In the genomic region with DNA sequence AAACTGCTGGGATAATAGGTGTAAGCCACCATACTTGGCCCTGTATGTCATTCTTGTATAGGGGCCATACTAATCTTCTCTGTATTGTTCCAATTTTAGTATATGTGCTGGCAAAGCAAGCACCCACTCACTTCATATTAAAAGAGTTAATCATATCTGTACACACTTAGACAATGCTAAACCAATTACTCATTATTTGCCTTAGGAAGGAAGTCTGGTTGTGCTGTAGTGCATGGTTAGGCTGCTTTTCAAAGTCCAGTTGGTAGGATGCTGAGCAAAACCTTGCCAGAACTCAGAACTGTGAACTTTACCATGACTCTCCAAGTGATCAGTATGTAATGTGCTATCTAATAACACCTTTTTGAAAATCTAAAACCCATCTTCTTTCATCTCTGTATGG, we compare ENCODE assay signal across 26 cellular contexts.
DNase-seq lines count a peak whose midpoint lies in the region; ATAC-seq, FAIRE-seq and TF ChIP-seq lines count a peak whose summit lies in the region.
"Had no signal": no experiment of that assay in that cellular context is flagged by ENCODE, and none has a peak within 500 bp of the region (broad histone marks: within the 10 kb centered on the region; RNA-seq: fewer than 3 reads in every experiment).

No MANE protein-coding gene starts in this region.

- H3K27me3 Mint-ChIP-seq in CD8-positive, alpha-beta memory T cell = peaks cover 9 to 39% of the 10 kb centered on the region in 2 donors

- DNase-seq in ELR (ENCODE audit: low read depth) (peak; percentile 74), NCI-H69 (lab: John Stamatoyannopoulos, UW) (peak; percentile 32), endothelial cell of umbilical vein (ENCODE audit: low read depth, low spot score) (peak; percentile 84), lung microvascular endothelial cell (ENCODE audit: low read depth in 2 of 2) (peak; percentile 2 to 61), DMS153 treated with DMSO at 0.1 percent for 48 hours (lab: John Stamatoyannopoulos, UW; ENCODE audit: unreplicated experiment) (no peak), NCI-H187 (lab: John Stamatoyannopoulos, UW) (no peak)
- no peak for DNase-seq in CD8-positive, alpha-beta memory T cell
- DNase-seq: activated CD4-positive, alpha-beta T cell treated with anti-CD3 and anti-CD28 coated beads for 4 hours; activated effector memory CD4-positive, alpha-beta T cell treated with anti-CD3 and anti-CD28 coated beads, Interleukin-2, amount 50 U/mL, for 16 hours; amniotic stem cell; cerebellar nuclear complex; effector memory CD8-positive, alpha-beta T cell; GF-D8; H9; MM.1S; NCI-H1694; NCI-H345; nephron progenitor cell; posterior cingulate gyrus; small intestine; stimulated activated CD4-positive, alpha-beta T cell treated with anti-CD3 and anti-CD28 coated beads, Interleukin-4, amount 100 ng/mL, for 1 hour; stomach; SW 1271; upper lobe of left lung had no signal

- no TSS peak for BruUV-seq in endothelial cell of umbilical vein (replicated peaks; lab: Mats Ljungman, UMichigan)

- TF ChIP-seq POLR2A in endothelial cell of umbilical vein (IDR thresholded peaks at IDR 0.05; ENCODE audit: low read depth, low read length) = no peak

- no peaks in the 10 kb centered on the region for H3K9me1 ChIP-seq in endothelial cell of umbilical vein (replicated peaks; ENCODE audit: control insufficient read depth, extremely low read depth, insufficient read depth, low read length)

- H3K4me3 ChIP-seq in endothelial cell of umbilical vein (replicated peaks in 1 of 3; ENCODE audit: insufficient read depth in 1 of 3, low read depth in 1 of 3, low read length in 3 of 3) = no peak overlapping the region
- H3K4me3 ChIP-seq in CD8-positive, alpha-beta memory T cell (ENCODE audit: low read length) = no peak overlapping the region
- H3K4me3 ChIP-seq: stomach, upper lobe of left lung had no signal

- intact Hi-C loops in endothelial cell of umbilical vein (cut with micrococcal nuclease) = no loop called here

- H3K4me2 ChIP-seq in endothelial cell of umbilical vein (ENCODE audit: insufficient read depth, low read length) = no peak overlapping the region

- H3K27ac ChIP-seq in endothelial cell of umbilical vein (ENCODE audit: insufficient read depth, low read depth, low read length) = peak overlapping the region; percentile 78
- H3K27ac ChIP-seq in CD8-positive, alpha-beta memory T cell (ENCODE audit: low read depth, low read length) = no peak overlapping the region
- H3K27ac ChIP-seq: stomach, upper lobe of left lung had no signal

- TF ChIP-seq CTCF in endothelial cell of umbilical vein (IDR thresholded peaks at IDR 0.05; ENCODE audit: extremely low read depth in 1 of 2, insufficient read depth in 1 of 2, low read depth in 1 of 2, low read length in 2 of 2) = no peak

- no peak overlapping the region for H3K9ac ChIP-seq in endothelial cell of umbilical vein (replicated peaks; ENCODE audit: extremely low read depth, insufficient read depth, low read length)

- ATAC-seq in GM21786 (IDR thresholded peaks at IDR 0.05; ENCODE audit: unreplicated experiment) = no peak
- ATAC-seq: effector memory CD8-positive, alpha-beta T cell had no signal

- dilution Hi-C loops in endothelial cell of umbilical vein (cut with MboI; ENCODE audit: extremely low pct_ligation_motif_present, low sequenced_read_pairs) = no loop called here

- H3K27me3 ChIP-seq in endothelial cell of umbilical vein (ENCODE audit: control insufficient read depth in 2 of 2, insufficient read depth in 2 of 2, low read length in 2 of 2) = no peaks in the 10 kb centered on the region
- no peaks in the 10 kb centered on the region for H3K27me3 ChIP-seq in CD8-positive, alpha-beta memory T cell (ENCODE audit: insufficient read depth, low read length, poor library complexity, severe bottlenecking)
- H3K27me3 ChIP-seq: stomach, upper lobe of left lung had no signal

- peaks cover 6% of the 10 kb centered on the region for H3K4me1 ChIP-seq in endothelial cell of umbilical vein (ENCODE audit: control insufficient read depth, extremely low read depth, insufficient read depth, low read length)
- no peaks in the 10 kb centered on the region for H3K4me1 ChIP-seq in CD8-positive, alpha-beta memory T cell (ENCODE audit: insufficient read depth, low read length)
- H3K4me1 ChIP-seq: stomach, upper lobe of left lung had no signal

- H3K9me3 ChIP-seq in endothelial cell of umbilical vein (replicated peaks; ENCODE audit: control insufficient read depth, insufficient read depth, low read length) = no peaks in the 10 kb centered on the region
- H3K9me3 ChIP-seq in CD8-positive, alpha-beta memory T cell (ENCODE audit: low read length) = no peaks in the 10 kb centered on the region
- H3K9me3 ChIP-seq: stomach, upper lobe of left lung had no signal

- POLR2A ChIA-PET in endothelial cell of umbilical vein (lab: Charles Lee) = no interaction called here
- POLR2A ChIA-PET in CD8-positive, alpha-beta memory T cell (lab: Charles Lee) = no interaction called here

- H3K9me3 Mint-ChIP-seq in CD8-positive, alpha-beta memory T cell = peaks cover 0 to 2% (median 0%) of the 10 kb centered on the region in 5 donors
- H3K9me3 Mint-ChIP-seq: effector memory CD8-positive, alpha-beta T cell had no signal

- no peaks in the 10 kb centered on the region for H3K4me1 Mint-ChIP-seq in CD8-positive, alpha-beta memory T cell

- H3K79me2 ChIP-seq in endothelial cell of umbilical vein (ENCODE audit: control insufficient read depth, insufficient read depth, low read length) = no peaks in the 10 kb centered on the region

- no peaks in the 10 kb centered on the region for H3K36me3 ChIP-seq in endothelial cell of umbilical vein (ENCODE audit: control insufficient read depth in 2 of 2, extremely low read depth in 1 of 2, insufficient read depth in 2 of 2, low read length in 2 of 2)
- H3K36me3 ChIP-seq in CD8-positive, alpha-beta memory T cell (ENCODE audit: insufficient read depth, low read length) = no peaks in the 10 kb centered on the region
- H3K36me3 ChIP-seq: stomach, upper lobe of left lung had no signal

- no peak overlapping the region for H3K4me3 Mint-ChIP-seq in CD8-positive, alpha-beta memory T cell
- H3K4me3 Mint-ChIP-seq: effector memory CD8-positive, alpha-beta T cell; H9; nephron progenitor cell had no signal

- no peak overlapping the region for H2AFZ ChIP-seq in endothelial cell of umbilical vein (ENCODE audit: low read depth, low read length)

- CTCF ChIA-PET in endothelial cell of umbilical vein (lab: Charles Lee) = no interaction called here
- CTCF ChIA-PET in CD8-positive, alpha-beta memory T cell (lab: Charles Lee) = no interaction called here

- FAIRE-seq in endothelial cell of umbilical vein (lab: Jason Lieb, UNC) = peak; percentile 92
- FAIRE-seq: small intestine, TTC549 had no signal

- H3K27ac Mint-ChIP-seq in CD8-positive, alpha-beta memory T cell = no peak overlapping the region
- H3K27ac Mint-ChIP-seq: effector memory CD8-positive, alpha-beta T cell; H9; nephron progenitor cell had no signal

- no peaks in the 10 kb centered on the region for H4K20me1 ChIP-seq in endothelial cell of umbilical vein (replicated peaks; ENCODE audit: control insufficient read depth, extremely low read depth, insufficient read depth, low read length)

- H3K36me3 Mint-ChIP-seq in CD8-positive, alpha-beta memory T cell = no peaks in the 10 kb centered on the region

TF ChIP-seq in endothelial cell of umbilical vein, 7 proteins besides CTCF, POLR2A, EP300 and RAD21:
- TF ChIP-seq GATA2 (IDR thresholded peaks at IDR 0.05; ENCODE audit: insufficient read depth, insufficient read length, low read depth, low read length) = peak; percentile 10
- TF ChIP-seq EZH2 (IDR thresholded peaks at IDR 0.05; ENCODE audit: borderline replicate concordance, low read depth, low read length, severe bottlenecking) = no peak
- peak; percentile 83 for TF ChIP-seq JUN (IDR thresholded peaks at IDR 0.05; ENCODE audit: borderline replicate concordance, insufficient read depth, insufficient read length, low read depth)
- TF ChIP-seq POLR2AphosphoS5 (IDR thresholded peaks at IDR 0.05; ENCODE audit: insufficient read depth, low read depth, low read length) = peak; percentile 42
- TF ChIP-seq FOS (IDR thresholded peaks at IDR 0.05; ENCODE audit: borderline replicate concordance, insufficient read depth, low read length) = peak; percentile 80
- TF ChIP-seq MYC (IDR thresholded peaks at IDR 0.05; ENCODE audit: low read depth, low read length) = no peak
- TF ChIP-seq, protein P1, sequence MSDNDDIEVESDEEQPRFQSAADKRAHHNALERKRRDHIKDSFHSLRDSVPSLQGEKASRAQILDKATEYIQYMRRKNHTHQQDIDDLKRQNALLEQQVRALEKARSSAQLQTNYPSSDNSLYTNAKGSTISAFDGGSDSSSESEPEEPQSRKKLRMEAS (IDR thresholded peaks at IDR 0.05; ENCODE audit: insufficient read depth, insufficient read length) = no peak

Comparison
In these comparisons a context has a peak if more than half of its experiments do, and no peak if none do; other contexts are left out.
1. DNase-seq: peak in ELR (single experiment), NCI-H69 (single experiment), endothelial cell of umbilical vein (single experiment) and lung microvascular endothelial cell (2 of 2); none in DMS153 treated with DMSO at 0.1 percent for 48 hours (single experiment), NCI-H187 (0 of 2) and CD8-positive, alpha-beta memory T cell (0 of 5).